Comparison of ENCODE assay signal across 8 cellular contexts in genomic region chr19:40751065-40751923, GRCh38. TPM values are rescaled to one million over a fixed set of nuclear protein-coding genes. Genes with fewer than 3 reads are reported as not detected.
DNase-seq lines count a peak whose midpoint lies in the region; ATAC-seq and TF ChIP-seq lines count a peak whose summit lies in the region.

Gene SNRPA, plus strand, starts transcription at chr19:40751203. Its CDS starts 206 bp downstream, at chr19:40751409.

- peak within 1 kb of the TSS; percentile 92 to 100 for H3K4me3 Mint-ChIP-seq in CD14-positive monocyte
- peak within 1 kb of the TSS; percentile 96 for H3K4me3 Mint-ChIP-seq in activated CD4-positive, alpha-beta memory T cell treated with anti-CD3 and anti-CD28 coated beads, Interleukin-2, amount 10 ng/mL, durations not matched to agents 7 days and 5 days

- peak within 1 kb of the TSS; percentile 99 to 100 (median 99) for H3K27ac Mint-ChIP-seq in CD14-positive monocyte
- H3K27ac Mint-ChIP-seq in activated CD4-positive, alpha-beta memory T cell treated with anti-CD3 and anti-CD28 coated beads, Interleukin-2, amount 10 ng/mL, durations not matched to agents 7 days and 5 days, result peak within 1 kb of the TSS; percentile 99

- CTCF ChIA-PET in activated CD4-positive, alpha-beta memory T cell treated with anti-CD3 and anti-CD28 coated beads, Interleukin-2, amount 10 ng/mL, durations not matched to agents 7 days and 5 days (lab: Charles Lee), result interaction anchor here (0.7 to 7.8 kb wide), 12 partner anchors 17 to 554 kb away, joined by 3 to 48 read pairs (median 4); partner anchors contain the start of genes EGLN2, NUMBL and RAB4B

- POLR2A ChIA-PET in activated CD4-positive, alpha-beta memory T cell treated with anti-CD3 and anti-CD28 coated beads, Interleukin-2, amount 10 ng/mL, durations not matched to agents 7 days and 5 days (lab: Charles Lee), result interaction anchor here (0.6 to 14.2 kb wide), 25 partner anchors 8 to 512 kb away, joined by 3 to 244 read pairs (median 7); partner anchors contain the start of genes COQ8B, EGLN2, HNRNPUL1 and ITPKC

- TF ChIP-seq CTCF in CD14-positive monocyte (IDR thresholded peaks at IDR 0.05) (no peak), lower leg skin (IDR thresholded peaks at IDR 0.05) (no peak)

- peak within 1 kb of the TSS; percentile 39 for H3K4me3 ChIP-seq in lower leg skin (ENCODE audit: low read depth, poor library complexity, severe bottlenecking)

- peaks cover 68% of the 10 kb centered on the region for H3K4me1 Mint-ChIP-seq in CD14-positive monocyte
- peaks cover 53% of the 10 kb centered on the region for H3K4me1 Mint-ChIP-seq in activated CD4-positive, alpha-beta memory T cell treated with anti-CD3 and anti-CD28 coated beads, Interleukin-2, amount 10 ng/mL, durations not matched to agents 7 days and 5 days

- DNase-seq in CD14-positive monocyte (ENCODE audit: low spot score) (peak; percentile 96), NCI-H82 treated with DMSO at 0.1 percent for 48 hours (lab: John Stamatoyannopoulos, UW; ENCODE audit: unreplicated experiment) (peak; percentile 96), ecto neural progenitor cell (ENCODE audit: low spot score) (peak; percentile 98), lower leg skin (ENCODE audit: low spot score in 2 of 2) (peak; percentile 97 to 99)
- DNase-seq in activated CD4-positive, alpha-beta memory T cell treated with anti-CD3 and anti-CD28 coated beads, Interleukin-2, amount 10 ng/mL, durations not matched to agents 7 days and 5 days, result peak; percentile 97
- peak; percentile 84 to 88 (median 85) for DNase-seq in stimulated activated CD4-positive, alpha-beta T cell treated with anti-CD3 and anti-CD28 coated beads, TNF-alpha, amount 100 ng/mL, for 1 hour (ENCODE audit: low read depth in 3 of 3, low spot score in 1 of 3)

- no peaks in the 10 kb centered on the region for H3K9me3 Mint-ChIP-seq in CD14-positive monocyte
- no peaks in the 10 kb centered on the region for H3K9me3 Mint-ChIP-seq in activated CD4-positive, alpha-beta memory T cell treated with anti-CD3 and anti-CD28 coated beads, Interleukin-2, amount 10 ng/mL, durations not matched to agents 7 days and 5 days

- intact Hi-C loops in CD14-positive monocyte (cut with micrococcal nuclease), result loop anchor here (1.0 to 10.0 kb wide), 3 partner anchors 27 to 54 kb away; partner anchors contain the start of genes EGLN2 (in 1 of the 2) and RAB4B (in 1 of the 2)
- intact Hi-C loops in lower leg skin (cut with DNase I; ENCODE audit: low total_unique reads), result no loop called here

- peak; percentile 54 for ATAC-seq in GM19438 (IDR thresholded peaks at IDR 0.05; ENCODE audit: low read depth, unreplicated experiment)
- peak; percentile 31 for ATAC-seq in HG03575 (IDR thresholded peaks at IDR 0.05; ENCODE audit: extremely low read depth, insufficient number of reproducible peaks, low FRiP score, unreplicated experiment)

- 0 to 1% methylated on average over 42 of the region's 42 CpGs for WGBS in lower leg skin, 2 donors

- TF ChIP-seq POLR2A in lower leg skin (IDR thresholded peaks at IDR 0.05), result peak in 1 of 2 donors; percentile 22

- peaks cover 10 to 18% of the 10 kb centered on the region in 2 donors for H3K36me3 Mint-ChIP-seq in CD14-positive monocyte
- H3K36me3 Mint-ChIP-seq in activated CD4-positive, alpha-beta memory T cell treated with anti-CD3 and anti-CD28 coated beads, Interleukin-2, amount 10 ng/mL, durations not matched to agents 7 days and 5 days (ENCODE audit: low read depth), result peaks cover 51% of the 10 kb centered on the region

- H3K27me3 Mint-ChIP-seq in CD14-positive monocyte (ENCODE audit: low read depth in 3 of 3), result peaks cover 0 to 5% (median 0%) of the 10 kb centered on the region in 3 donors
- H3K27me3 Mint-ChIP-seq in activated CD4-positive, alpha-beta memory T cell treated with anti-CD3 and anti-CD28 coated beads, Interleukin-2, amount 10 ng/mL, durations not matched to agents 7 days and 5 days, result no peaks in the 10 kb centered on the region

RNA-seq across cellular contexts. Expression of gene SNRPA, which starts in this region (rescaled TPM):
- polyA plus RNA-seq in CD14-positive monocyte, result 10 to 100 TPM; 27.9 to 44.2 TPM
- 100 to 1,000 TPM; 145 to 151 TPM for total RNA-seq in activated CD4-positive, alpha-beta memory T cell treated with anti-CD3 and anti-CD28 coated beads, Interleukin-2, amount 10 ng/mL, durations not matched to agents 7 days and 5 days
- 10 to 100 TPM; 18.0 to 52.4 (median 44.9) TPM for total RNA-seq in lower leg skin

Comparison
In these comparisons a context has a peak if more than half of its experiments do, and no peak if none do; other contexts are left out.
1. Peak in every context shown above with its lines: DNase-seq, ATAC-seq and H3K4me3 ChIP-seq.